1 cellular context compared by ENCODE assay signal in genomic region chr14:24463017-24463805, GRCh38.
TF ChIP-seq lines count a peak whose summit lies in the region.

No MANE protein-coding gene starts in this region.

TF ChIP-seq in HepG2, 621 proteins besides CTCF, POLR2A, EP300 and RAD21:
- no peak for TF ChIP-seq ZNF446 (CRISPR knock-in tag; IDR thresholded peaks at IDR 0.05)
- no peak for TF ChIP-seq DPF2 (CRISPR knock-in tag; IDR thresholded peaks at IDR 0.05; ENCODE audit: borderline replicate concordance, low read depth)
- TF ChIP-seq CREB1 (IDR thresholded peaks at IDR 0.05): peak; percentile 68
- TF ChIP-seq CREB1 (CRISPR knock-in tag; IDR thresholded peaks at IDR 0.05): no peak
